8 cellular contexts compared by ENCODE assay signal in genomic region chr1:211675230-211676105, GRCh38. TPM values are rescaled to one million over a fixed set of nuclear protein-coding genes. Genes with fewer than 3 reads are reported as not detected.
DNase-seq lines count a peak whose midpoint lies in the region; ATAC-seq and TF ChIP-seq lines count a peak whose summit lies in the region.

TSS of gene NEK2 (minus strand) at chr1:211675621. CDS start at chr1:211675479, 142 bp downstream.

- peaks cover 0 to 4% of the 10 kb centered on the region in 2 donors for H3K27me3 Mint-ChIP-seq in T-cell
- no peaks in the 10 kb centered on the region for H3K27me3 Mint-ChIP-seq in progenitor cell of endocrine pancreas

- H3K4me1 ChIP-seq in adipocyte (ENCODE audit: control insufficient read depth, insufficient read depth, low read length) (peaks cover 4% of the 10 kb centered on the region), left ventricle myocardium inferior (peaks cover 13% of the 10 kb centered on the region), urinary bladder (ENCODE audit: insufficient read depth) (no peaks in the 10 kb centered on the region)

- DNase-seq in GM13976 (ENCODE audit: low spot score) (peak; percentile 94), NCI-H1436 (lab: John Stamatoyannopoulos, UW) (peak; percentile 96), T-cell (peak; percentile 59 to 89 (median 80)), adipocyte (ENCODE audit: low read depth) (peak; percentile 95), left ventricle myocardium inferior (peak; percentile 85), progenitor cell of endocrine pancreas (ENCODE audit: low spot score, unreplicated experiment) (peak; percentile 86)

- H3K4me3 Mint-ChIP-seq in T-cell, result peak within 1 kb of the TSS; percentile 86 to 95 (median 89)
- peak within 1 kb of the TSS; percentile 91 for H3K4me3 Mint-ChIP-seq in progenitor cell of endocrine pancreas (ENCODE audit: low read depth)

- under 1% methylated on average over 58 of the region's 58 CpGs for WGBS in urinary bladder

- H3K27ac Mint-ChIP-seq in T-cell (peak within 1 kb of the TSS; percentile 46 to 66), progenitor cell of endocrine pancreas (peak within 1 kb of the TSS; percentile 96)

- in situ Hi-C loops in GM13976 (cut with MboI; ENCODE audit: low sequenced_read_pairs, unreplicated experiment), result loop anchor here (25.0 kb wide), 2 partner anchors 612 to 687 kb away; partner anchors contain the start of gene PPP2R5A

- H3K27me3 ChIP-seq in adipocyte (replicated peaks; ENCODE audit: control insufficient read depth, insufficient read depth, low read length) (no peaks in the 10 kb centered on the region), left ventricle myocardium inferior (ENCODE audit: low read depth) (no peaks in the 10 kb centered on the region)

- H3K27ac ChIP-seq in left ventricle myocardium inferior (replicated peaks), result no peak within 1 kb of the TSS
- no peak within 1 kb of the TSS for H3K27ac ChIP-seq in urinary bladder (ENCODE audit: low read depth)

- H3K9me3 ChIP-seq in adipocyte (ENCODE audit: control insufficient read depth, low read length) (no peaks in the 10 kb centered on the region), left ventricle myocardium inferior (replicated peaks) (no peaks in the 10 kb centered on the region)

- H3K9me3 Mint-ChIP-seq in T-cell (no peaks in the 10 kb centered on the region), progenitor cell of endocrine pancreas (ENCODE audit: low read depth) (no peaks in the 10 kb centered on the region)

- H3K9ac ChIP-seq in adipocyte (ENCODE audit: low read length), result peak within 1 kb of the TSS; percentile 59

- no peaks in the 10 kb centered on the region for H3K36me3 Mint-ChIP-seq in T-cell
- H3K36me3 Mint-ChIP-seq in progenitor cell of endocrine pancreas (ENCODE audit: insufficient read depth), result peaks cover 9% of the 10 kb centered on the region

- ATAC-seq in HG02840 (IDR thresholded peaks at IDR 0.05; ENCODE audit: low FRiP score, unreplicated experiment) (peak; percentile 99), T-cell (replicated peaks in 1 of 4) (peak; percentile 97 to 98 (median 98))

- POLR2A ChIA-PET in T-cell (lab: Charles Lee), result interaction anchor here in 1 of 2 donors (0.7 to 1.0 kb wide), 2 partner anchors 9 to 18 kb away, joined by 3 to 4 read pairs; no protein-coding TSS in a partner anchor

- peaks cover 10 to 19% (median 16%) of the 10 kb centered on the region in 3 donors for H3K4me1 Mint-ChIP-seq in T-cell
- peaks cover 27% of the 10 kb centered on the region for H3K4me1 Mint-ChIP-seq in progenitor cell of endocrine pancreas (ENCODE audit: low read depth)

- CTCF ChIA-PET in T-cell (lab: Charles Lee), result interaction anchor here (0.6 to 3.3 kb wide), 8 partner anchors 13 to 781 kb away, joined by 3 to 10 read pairs (median 6); partner anchors contain the start of genes DTL (in 1 of the 2) and INTS7 (in 1 of the 2)

- H3K36me3 ChIP-seq in adipocyte (ENCODE audit: control insufficient read depth, insufficient read depth, low read length, severe bottlenecking), result no peaks in the 10 kb centered on the region
- no peaks in the 10 kb centered on the region for H3K36me3 ChIP-seq in left ventricle myocardium inferior
- H3K36me3 ChIP-seq in urinary bladder (ENCODE audit: insufficient read depth), result no peaks in the 10 kb centered on the region

- no peak for TF ChIP-seq CTCF in GM13976 (IDR thresholded peaks at IDR 0.05; ENCODE audit: borderline replicate concordance, control extremely low read depth, extremely low read depth, insufficient read depth, missing control alignments)
- TF ChIP-seq CTCF in left ventricle myocardium inferior (IDR thresholded peaks at IDR 0.05; ENCODE audit: borderline replicate concordance), result no peak
- no peak for TF ChIP-seq CTCF in progenitor cell of endocrine pancreas (IDR thresholded peaks at IDR 0.05; ENCODE audit: unreplicated experiment)

- peak within 1 kb of the TSS; percentile 94 for H3K4me3 ChIP-seq in adipocyte (ENCODE audit: low read length)
- H3K4me3 ChIP-seq in left ventricle myocardium inferior, result peak within 1 kb of the TSS; percentile 71
- peak within 1 kb of the TSS; percentile 42 for H3K4me3 ChIP-seq in urinary bladder (ENCODE audit: low read depth, low read length)

- intact Hi-C loops in left ventricle myocardium inferior (cut with micrococcal nuclease), result no loop called here

RNA-seq across cellular contexts. Expression of gene NEK2, which starts in this region (rescaled TPM):
- under 1 TPM; 0.16 to 0.63 (median 0.37) TPM for total RNA-seq in T-cell
- total RNA-seq in left ventricle myocardium inferior, result 0.19 TPM
- total RNA-seq in progenitor cell of endocrine pancreas, result 17.6 and 20.8 TPM in 2 replicates
- 13.1 TPM for total RNA-seq in urinary bladder
- 0.18 TPM for polyA plus RNA-seq in urinary bladder

Comparison
In these comparisons a context has a peak if more than half of its experiments do, and no peak if none do; other contexts are left out.
1. Peak in DNase-seq and ATAC-seq in T-cell; RNA of the gene not detected or under 1 TPM.
2. Peak in DNase-seq and H3K4me3 ChIP-seq in left ventricle myocardium inferior; RNA of the gene not detected or under 1 TPM.
3. H3K4me3 ChIP-seq: peak in every context shown above with its lines; median percentile 94 in adipocyte; 71 in left ventricle myocardium inferior; 42 in urinary bladder.